Comparison of ENCODE assay signal across 12 cellular contexts in the genomic region with DNA sequence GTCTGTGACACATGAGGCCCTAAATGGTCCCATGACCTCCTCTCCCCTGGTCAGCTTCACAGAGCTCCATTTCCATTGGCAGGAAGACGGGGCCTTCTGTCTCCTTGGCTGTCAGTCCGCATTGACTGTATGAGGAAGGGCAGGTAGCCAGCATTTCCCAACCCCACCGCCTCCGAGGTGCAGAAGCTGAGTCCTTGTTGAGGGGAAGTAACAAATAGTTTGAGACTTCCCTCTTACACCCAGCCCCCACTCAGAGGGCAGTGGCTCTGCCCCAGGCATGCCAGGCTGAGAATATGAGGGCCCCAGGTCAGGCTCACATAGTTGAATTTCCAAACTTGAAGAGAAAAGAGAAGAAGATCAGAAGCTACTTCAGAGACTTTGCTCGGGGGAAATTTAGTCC.
"Had no signal": no experiment of that assay in that cellular context is flagged by ENCODE, and none has a peak within 500 bp of the region (broad histone marks: within the 10 kb centered on the region; RNA-seq: fewer than 3 reads in every experiment).

No MANE protein-coding gene starts in this region.

- H3K27ac ChIP-seq: esophagus squamous epithelium, left lung, pancreas had no signal

- DNase-seq: activated CD4-positive, alpha-beta memory T cell treated with anti-CD3 and anti-CD28 coated beads for 36 hours; amygdala; esophagus squamous epithelium; foreskin fibroblast; immature natural killer cell; retina; stimulated activated CD4-positive, alpha-beta T cell treated with anti-CD3 and anti-CD28 coated beads, Interleukin-1b, Interleukin-23, amount 100 ng/mL, for 48 hours had no signal

- H3K9me3 ChIP-seq: pancreas had no signal

- H3K36me3 ChIP-seq: esophagus squamous epithelium, left lung, pancreas had no signal

- H3K4me3 ChIP-seq: esophagus squamous epithelium, left lung, pancreas, smooth muscle cell had no signal

- ATAC-seq: activated naive CD4-positive, alpha-beta T cell treated with anti-CD3 and anti-CD28 coated beads, Interleukin-2, amount 50 U/mL, for 72 hours; left lung; pancreas; stimulated activated memory B cell treated with anti-CD40 and anti-IgM and Interleukin-4, amounts not matched to agents 10 μg/mL and 1 μg/mL and 100 μg/mL, for 72 hours had no signal

- H3K27me3 ChIP-seq: pancreas had no signal

- H3K4me1 ChIP-seq: esophagus squamous epithelium, left lung, pancreas had no signal
